ENCODE assay signal across 1 cellular context in genomic region chr1:201636065-201636464, GRCh38.
TF ChIP-seq lines count a peak whose summit lies in the region.

No MANE protein-coding gene starts in this region.

TF ChIP-seq in GM23338, 12 proteins besides CTCF, POLR2A, EP300 and RAD21 (continued from another document):
- TF ChIP-seq, protein P1, sequence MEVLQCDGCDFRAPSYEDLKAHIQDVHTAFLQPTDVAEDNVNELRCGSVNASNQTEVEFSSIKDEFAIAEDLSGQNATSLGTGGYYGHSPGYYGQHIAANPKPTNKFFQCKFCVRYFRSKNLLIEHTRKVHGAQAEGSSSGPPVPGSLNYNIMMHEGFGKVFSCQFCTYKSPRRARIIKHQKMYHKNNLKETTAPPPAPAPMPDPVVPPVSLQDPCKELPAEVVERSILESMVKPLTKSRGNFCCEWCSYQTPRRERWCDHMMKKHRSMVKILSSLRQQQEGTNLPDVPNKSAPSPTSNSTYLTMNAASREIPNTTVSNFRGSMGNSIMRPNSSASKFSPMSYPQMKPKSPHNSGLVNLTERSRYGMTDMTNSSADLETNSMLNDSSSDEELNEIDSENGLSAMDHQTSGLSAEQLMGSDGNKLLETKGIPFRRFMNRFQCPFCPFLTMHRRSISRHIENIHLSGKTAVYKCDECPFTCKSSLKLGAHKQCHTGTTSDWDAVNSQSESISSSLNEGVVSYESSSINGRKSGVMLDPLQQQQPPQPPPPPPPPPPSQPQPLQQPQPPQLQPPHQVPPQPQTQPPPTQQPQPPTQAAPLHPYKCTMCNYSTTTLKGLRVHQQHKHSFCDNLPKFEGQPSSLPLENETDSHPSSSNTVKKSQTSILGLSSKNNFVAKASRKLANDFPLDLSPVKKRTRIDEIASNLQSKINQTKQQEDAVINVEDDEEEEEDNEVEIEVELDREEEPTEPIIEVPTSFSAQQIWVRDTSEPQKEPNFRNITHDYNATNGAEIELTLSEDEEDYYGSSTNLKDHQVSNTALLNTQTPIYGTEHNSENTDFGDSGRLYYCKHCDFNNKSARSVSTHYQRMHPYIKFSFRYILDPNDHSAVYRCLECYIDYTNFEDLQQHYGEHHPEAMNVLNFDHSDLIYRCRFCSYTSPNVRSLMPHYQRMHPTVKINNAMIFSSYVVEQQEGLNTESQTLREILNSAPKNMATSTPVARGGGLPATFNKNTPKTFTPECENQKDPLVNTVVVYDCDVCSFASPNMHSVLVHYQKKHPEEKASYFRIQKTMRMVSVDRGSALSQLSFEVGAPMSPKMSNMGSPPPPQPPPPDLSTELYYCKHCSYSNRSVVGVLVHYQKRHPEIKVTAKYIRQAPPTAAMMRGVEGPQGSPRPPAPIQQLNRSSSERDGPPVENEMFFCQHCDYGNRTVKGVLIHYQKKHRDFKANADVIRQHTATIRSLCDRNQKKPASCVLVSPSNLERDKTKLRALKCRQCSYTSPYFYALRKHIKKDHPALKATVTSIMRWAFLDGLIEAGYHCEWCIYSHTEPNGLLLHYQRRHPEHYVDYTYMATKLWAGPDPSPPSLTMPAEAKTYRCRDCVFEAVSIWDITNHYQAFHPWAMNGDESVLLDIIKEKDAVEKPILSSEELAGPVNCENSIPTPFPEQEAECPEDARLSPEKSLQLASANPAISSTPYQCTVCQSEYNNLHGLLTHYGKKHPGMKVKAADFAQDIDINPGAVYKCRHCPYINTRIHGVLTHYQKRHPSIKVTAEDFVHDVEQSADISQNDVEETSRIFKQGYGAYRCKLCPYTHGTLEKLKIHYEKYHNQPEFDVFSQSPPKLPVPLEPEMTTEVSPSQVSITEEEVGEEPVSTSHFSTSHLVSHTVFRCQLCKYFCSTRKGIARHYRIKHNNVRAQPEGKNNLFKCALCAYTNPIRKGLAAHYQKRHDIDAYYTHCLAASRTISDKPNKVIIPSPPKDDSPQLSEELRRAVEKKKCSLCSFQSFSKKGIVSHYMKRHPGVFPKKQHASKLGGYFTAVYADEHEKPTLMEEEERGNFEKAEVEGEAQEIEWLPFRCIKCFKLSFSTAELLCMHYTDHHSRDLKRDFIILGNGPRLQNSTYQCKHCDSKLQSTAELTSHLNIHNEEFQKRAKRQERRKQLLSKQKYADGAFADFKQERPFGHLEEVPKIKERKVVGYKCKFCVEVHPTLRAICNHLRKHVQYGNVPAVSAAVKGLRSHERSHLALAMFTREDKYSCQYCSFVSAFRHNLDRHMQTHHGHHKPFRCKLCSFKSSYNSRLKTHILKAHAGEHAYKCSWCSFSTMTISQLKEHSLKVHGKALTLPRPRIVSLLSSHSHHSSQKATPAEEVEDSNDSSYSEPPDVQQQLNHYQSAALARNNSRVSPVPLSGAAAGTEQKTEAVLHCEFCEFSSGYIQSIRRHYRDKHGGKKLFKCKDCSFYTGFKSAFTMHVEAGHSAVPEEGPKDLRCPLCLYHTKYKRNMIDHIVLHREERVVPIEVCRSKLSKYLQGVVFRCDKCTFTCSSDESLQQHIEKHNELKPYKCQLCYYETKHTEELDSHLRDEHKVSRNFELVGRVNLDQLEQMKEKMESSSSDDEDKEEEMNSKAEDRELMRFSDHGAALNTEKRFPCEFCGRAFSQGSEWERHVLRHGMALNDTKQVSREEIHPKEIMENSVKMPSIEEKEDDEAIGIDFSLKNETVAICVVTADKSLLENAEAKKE (CRISPR knock-in tag; IDR thresholded peaks at IDR 0.05): no peak
- no peak for TF ChIP-seq EZH2 (IDR thresholded peaks at IDR 0.05; ENCODE audit: low read depth, unreplicated experiment)
- TF ChIP-seq CREB1 (CRISPR knock-in tag; IDR thresholded peaks at IDR 0.05; ENCODE audit: low read depth): no peak
- TF ChIP-seq POLR2AphosphoS5 (IDR thresholded peaks at IDR 0.05; ENCODE audit: low read depth): no peak
- TF ChIP-seq REST (IDR thresholded peaks at IDR 0.05; ENCODE audit: unreplicated experiment): no peak
- no peak for TF ChIP-seq NANOG (IDR thresholded peaks at IDR 0.05; ENCODE audit: borderline replicate concordance)
- TF ChIP-seq ZNF331 (CRISPR knock-in tag; IDR thresholded peaks at IDR 0.05; ENCODE audit: low read depth): no peak
- TF ChIP-seq, protein P2, sequence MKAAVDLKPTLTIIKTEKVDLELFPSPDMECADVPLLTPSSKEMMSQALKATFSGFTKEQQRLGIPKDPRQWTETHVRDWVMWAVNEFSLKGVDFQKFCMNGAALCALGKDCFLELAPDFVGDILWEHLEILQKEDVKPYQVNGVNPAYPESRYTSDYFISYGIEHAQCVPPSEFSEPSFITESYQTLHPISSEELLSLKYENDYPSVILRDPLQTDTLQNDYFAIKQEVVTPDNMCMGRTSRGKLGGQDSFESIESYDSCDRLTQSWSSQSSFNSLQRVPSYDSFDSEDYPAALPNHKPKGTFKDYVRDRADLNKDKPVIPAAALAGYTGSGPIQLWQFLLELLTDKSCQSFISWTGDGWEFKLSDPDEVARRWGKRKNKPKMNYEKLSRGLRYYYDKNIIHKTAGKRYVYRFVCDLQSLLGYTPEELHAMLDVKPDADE (IDR thresholded peaks at IDR 0.05): no peak
- no peak for TF ChIP-seq ZNF114 (CRISPR knock-in tag; IDR thresholded peaks at IDR 0.05)
- no peak for TF ChIP-seq JUNB (IDR thresholded peaks at IDR 0.05; ENCODE audit: unreplicated experiment)
- no peak for TF ChIP-seq EZH2phosphoT487 (IDR thresholded peaks at IDR 0.05; ENCODE audit: unreplicated experiment)
